Comparison of ENCODE assay signal across 10 cellular contexts in the genomic region with DNA sequence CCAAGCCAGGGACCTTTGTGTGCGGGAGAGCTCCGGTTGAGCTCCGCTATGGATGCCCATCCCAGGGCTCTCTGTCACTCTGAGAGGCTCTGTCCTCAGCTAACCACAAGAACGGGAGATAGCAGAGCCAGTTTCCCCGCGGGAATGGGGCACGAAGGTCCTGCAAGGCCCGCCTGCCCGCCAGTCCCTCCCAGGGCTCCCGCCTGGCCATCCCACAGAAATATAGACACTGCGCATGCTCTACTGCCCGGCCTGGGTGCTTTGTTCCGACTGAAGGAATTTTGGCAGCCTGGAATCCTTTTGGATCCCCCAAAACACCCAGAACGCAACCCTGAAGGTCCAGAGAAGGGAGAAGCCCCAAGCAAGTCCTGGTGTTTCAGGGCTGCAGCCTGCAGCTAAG. TPM values are rescaled to one million over a fixed set of nuclear protein-coding genes. Genes with fewer than 3 reads are reported as not detected.
A peak's percentile ranks its signal among the peaks of the same experiment; 100 is the strongest.
DNase-seq lines count a peak whose midpoint lies in the region; ATAC-seq and TF ChIP-seq lines count a peak whose summit lies in the region.
"Had no signal": no experiment of that assay in that cellular context is flagged by ENCODE, and none has a peak within 500 bp of the region (broad histone marks: within the 10 kb centered on the region; RNA-seq: fewer than 3 reads in every experiment).

No MANE protein-coding gene starts in this region.

- no peak overlapping the region for H2BK120ac ChIP-seq in H9 (ENCODE audit: low read depth, low read length, poor library complexity, severe bottlenecking)

- no peak overlapping the region for H2BK12ac ChIP-seq in H9 (ENCODE audit: insufficient read length, low read depth, low read length)

- no peaks in the 10 kb centered on the region for H3K79me1 ChIP-seq in H9 (ENCODE audit: insufficient read depth, low read depth, low read length, poor library complexity, severe bottlenecking)

- H3K9me3 ChIP-seq in H9 (ENCODE audit: control insufficient read depth, low read depth, low read length) (no peaks in the 10 kb centered on the region), PC-3 (ENCODE audit: low read length) (no peaks in the 10 kb centered on the region), iPS-15b (ENCODE audit: control insufficient read depth, insufficient read depth, low read length) (no peaks in the 10 kb centered on the region)
- H3K9me3 ChIP-seq: A549, SJSA1 had no signal

- no peaks in the 10 kb centered on the region; the same call in 1 of the 2 replicates for H3K4me1 ChIP-seq in H9 (ENCODE audit: insufficient read depth, low read length)
- no peaks in the 10 kb centered on the region for H3K4me1 ChIP-seq in PC-3 (ENCODE audit: insufficient read depth, low read length)
- H3K4me1 ChIP-seq in iPS-15b (ENCODE audit: control insufficient read depth, insufficient read depth, low read length): peaks cover 2% of the 10 kb centered on the region
- H3K4me1 ChIP-seq: A549, SJSA1 had no signal

- H3K79me2 ChIP-seq in H9 (ENCODE audit: insufficient read depth, low read length) (no peaks in the 10 kb centered on the region; the same call in 1 of the 2 replicates), PC-3 (ENCODE audit: low read length) (no peaks in the 10 kb centered on the region)

- H2BK5ac ChIP-seq in H9 (ENCODE audit: insufficient read length, low read length): no peak overlapping the region

- H3K4me3 Mint-ChIP-seq in H9: peak overlapping the region in 1 of 2 experiments; percentile 50; a peak in 2 of 5 replicates
- no peak overlapping the region for H3K4me3 Mint-ChIP-seq in activated T-helper 2 cell treated with anti-CD3 and anti-CD28 coated beads, Interferon-gamma antibody, Interleukin-2, Interleukin-4, amounts not matched to agents 10 μg/mL and 5 μg/mL and 100 μg/mL, durations not matched to agents 14 hours and 24 hours and 36 hours (ENCODE audit: low read depth)
- H3K4me3 Mint-ChIP-seq: CD14-positive monocyte had no signal

- H4K91ac ChIP-seq in H9 (ENCODE audit: insufficient read length, low read depth, low read length): no peak overlapping the region

- WGBS in H9 (ENCODE audit: extremely low coverage, insufficient read length, low lambda C conversion rate): no CpG with 5 or more reads among the region's 14 CpGs

- H3K4me3 ChIP-seq in PC-3 (ENCODE audit: low read length) (no peak overlapping the region), iPS-15b (ENCODE audit: low read depth, low read length) (peak overlapping the region; percentile 52)
- H3K4me3 ChIP-seq: A549, SJSA1 had no signal

- TF ChIP-seq CTCF in H9 (conservative IDR thresholded peaks at IDR 0.05) (no peak), PC-3 (conservative IDR thresholded peaks at IDR 0.05; ENCODE audit: low read depth, low read length) (no peak)

- intact Hi-C loops in PC-3 (cut with micrococcal nuclease): loop anchor here (5.0 kb wide), 1 partner anchor 408 kb away; no protein-coding TSS in a partner anchor
- intact Hi-C loops in posterior vena cava (cut with DNase I): no loop called here
- intact Hi-C loops in activated T-helper 2 cell treated with anti-CD3 and anti-CD28 coated beads, Interferon-gamma antibody, Interleukin-2, Interleukin-4, amounts not matched to agents 10 μg/mL and 5 μg/mL and 100 μg/mL, durations not matched to agents 14 hours and 24 hours and 36 hours (cut with micrococcal nuclease): no loop called here

- H3K56ac ChIP-seq in H9 (ENCODE audit: insufficient read length, low read depth, low read length): no peak overlapping the region

- H3T11ph ChIP-seq in H9 (ENCODE audit: low read length): no peak overlapping the region

- H2BK15ac ChIP-seq in H9 (ENCODE audit: low read depth, low read length): no peak overlapping the region

- no peaks in the 10 kb centered on the region for H3K36me3 ChIP-seq in PC-3 (ENCODE audit: low read depth, low read length)
- no peaks in the 10 kb centered on the region for H3K36me3 ChIP-seq in iPS-15b (ENCODE audit: control insufficient read depth, insufficient read depth, low read length)
- H3K36me3 ChIP-seq: SJSA1 had no signal

- H4K5ac ChIP-seq in H9 (ENCODE audit: insufficient read length, low read depth, low read length): no peak overlapping the region

- no peak overlapping the region for H2BK20ac ChIP-seq in H9 (ENCODE audit: low read depth, low read length, poor library complexity, severe bottlenecking)

- peak overlapping the region; percentile 6; the same call in 1 of the 2 replicates for H3K14ac ChIP-seq in H9 (ENCODE audit: insufficient read depth, low read length)

- H4K20me1 ChIP-seq in H9 (ENCODE audit: control insufficient read depth, insufficient read depth, insufficient read length) (no peaks in the 10 kb centered on the region), PC-3 (ENCODE audit: low read length) (no peaks in the 10 kb centered on the region)

- peak; percentile 36 for DNase-seq in H9
- DNase-seq in PC-3: no peak
- peak; percentile 45 for DNase-seq in posterior vena cava (ENCODE audit: low spot score)
- no peak for DNase-seq in activated T-cell treated with anti-CD3 and anti-CD28 coated beads, Interleukin-2, amount 50 U/mL, for 48 hours
- no peak for DNase-seq in activated T-helper 2 cell treated with anti-CD3 and anti-CD28 coated beads, Interferon-gamma antibody, Interleukin-2, Interleukin-4, amounts not matched to agents 10 μg/mL and 5 μg/mL and 100 μg/mL, durations not matched to agents 14 hours and 24 hours and 36 hours (ENCODE audit: low spot score)

- H3K27ac Mint-ChIP-seq in H9: peak overlapping the region in 1 of 3 experiments; percentile 88; a peak in 2 of 7 replicates
- H3K27ac Mint-ChIP-seq in activated T-helper 2 cell treated with anti-CD3 and anti-CD28 coated beads, Interferon-gamma antibody, Interleukin-2, Interleukin-4, amounts not matched to agents 10 μg/mL and 5 μg/mL and 100 μg/mL, durations not matched to agents 14 hours and 24 hours and 36 hours: no peak overlapping the region
- H3K27ac Mint-ChIP-seq: CD14-positive monocyte had no signal

- CTCF ChIA-PET in PC-3 (lab: Charles Lee): no interaction called here

- H3K27ac ChIP-seq in H9 (ENCODE audit: insufficient read length, low read depth, low read length): no peak overlapping the region
- no peak overlapping the region for H3K27ac ChIP-seq in PC-3 (ENCODE audit: low read length)
- H3K27ac ChIP-seq: A549, SJSA1 had no signal

- BruUV-seq in PC-3 (replicated peaks; lab: Mats Ljungman, UMichigan): no TSS peak

- H3K27me3 Mint-ChIP-seq in H9 (ENCODE audit: low read depth): peaks cover 1% of the 10 kb centered on the region; the same call in 1 of the 2 replicates
- no peaks in the 10 kb centered on the region for H3K27me3 Mint-ChIP-seq in activated T-helper 2 cell treated with anti-CD3 and anti-CD28 coated beads, Interferon-gamma antibody, Interleukin-2, Interleukin-4, amounts not matched to agents 10 μg/mL and 5 μg/mL and 100 μg/mL, durations not matched to agents 14 hours and 24 hours and 36 hours (ENCODE audit: low read depth)

- no peak overlapping the region for H3K23ac ChIP-seq in H9 (ENCODE audit: insufficient read length, low read depth, low read length)

- H3K23me2 ChIP-seq in H9 (ENCODE audit: insufficient read length, low read depth, low read length, poor library complexity, severe bottlenecking): no peaks in the 10 kb centered on the region

- H3K4me1 Mint-ChIP-seq in H9: peaks cover 7 to 9% of the 10 kb centered on the region in 2 experiments
- H3K4me1 Mint-ChIP-seq in activated T-helper 2 cell treated with anti-CD3 and anti-CD28 coated beads, Interferon-gamma antibody, Interleukin-2, Interleukin-4, amounts not matched to agents 10 μg/mL and 5 μg/mL and 100 μg/mL, durations not matched to agents 14 hours and 24 hours and 36 hours (ENCODE audit: low read depth): no peaks in the 10 kb centered on the region
- H3K4me1 Mint-ChIP-seq: CD14-positive monocyte had no signal

- H3K9ac ChIP-seq in H9 (ENCODE audit: extremely low read depth, insufficient read length, low read length) (no peak overlapping the region), PC-3 (ENCODE audit: low read length) (no peak overlapping the region), iPS-15b (ENCODE audit: low read depth, low read length) (peak overlapping the region; percentile 26)

- H3K4me2 ChIP-seq in H9 (ENCODE audit: insufficient read depth, insufficient read length, low read length) (peak overlapping the region; percentile 10), PC-3 (ENCODE audit: low read length) (0 out of 2 replicates have a peak overlapping the region, but pooled peaks have one; percentile 58)
- H3K4me2 ChIP-seq: A549 had no signal

- 0 out of 5 replicates have a peak, but pooled peaks cover 0 to 2% of the 10 kb centered on the region in 2 experiments for H3K9me3 Mint-ChIP-seq in H9
- peaks cover 7% of the 10 kb centered on the region for H3K9me3 Mint-ChIP-seq in activated T-helper 2 cell treated with anti-CD3 and anti-CD28 coated beads, Interferon-gamma antibody, Interleukin-2, Interleukin-4, amounts not matched to agents 10 μg/mL and 5 μg/mL and 100 μg/mL, durations not matched to agents 14 hours and 24 hours and 36 hours

- no peaks in the 10 kb centered on the region for H3K9me2 ChIP-seq in PC-3 (replicated peaks; ENCODE audit: low read length)

- no peak overlapping the region for H4K8ac ChIP-seq in H9 (replicated peaks; ENCODE audit: insufficient read length, low read depth, low read length)

- peak overlapping the region; percentile 19 for H3K18ac ChIP-seq in H9 (ENCODE audit: insufficient read length, low read depth, low read length)

- ATAC-seq in PC-3 (no peak), HG03378 (IDR thresholded peaks at IDR 0.05; ENCODE audit: unreplicated experiment) (no peak)

- H2AFZ ChIP-seq in H9 (ENCODE audit: low read length) (no peak overlapping the region), PC-3 (ENCODE audit: low read length) (peak overlapping the region; percentile 25)

- H3K36me3 Mint-ChIP-seq in H9 (ENCODE audit: insufficient read depth in 1 of 3, low read depth in 3 of 3): peaks cover 0 to 3% (median 0%) of the 10 kb centered on the region in 3 experiments; a peak in 1 of 7 replicates
- H3K36me3 Mint-ChIP-seq in activated T-helper 2 cell treated with anti-CD3 and anti-CD28 coated beads, Interferon-gamma antibody, Interleukin-2, Interleukin-4, amounts not matched to agents 10 μg/mL and 5 μg/mL and 100 μg/mL, durations not matched to agents 14 hours and 24 hours and 36 hours (ENCODE audit: low read depth): no peaks in the 10 kb centered on the region
- H3K36me3 Mint-ChIP-seq: CD14-positive monocyte had no signal

- no peak overlapping the region for H3K4ac ChIP-seq in H9 (ENCODE audit: low read depth, low read length)

- POLR2A ChIA-PET in PC-3 (lab: Charles Lee; ENCODE audit: unreplicated experiment): no interaction called here

- H2AK5ac ChIP-seq in H9 (ENCODE audit: insufficient read length, low read length): no peak overlapping the region

- H3K27me3 ChIP-seq in H9 (ENCODE audit: insufficient read depth, low read length) (no peaks in the 10 kb centered on the region), PC-3 (ENCODE audit: low read length) (peaks cover 30% of the 10 kb centered on the region), iPS-15b (ENCODE audit: control insufficient read depth, insufficient read depth, low read length) (no peaks in the 10 kb centered on the region)
- H3K27me3 ChIP-seq: SJSA1 had no signal

- no peaks in the 10 kb centered on the region for H3F3A ChIP-seq in PC-3 (ENCODE audit: low read length, unreplicated experiment)

RNA-seq across cellular contexts. Expression of a gene that starts 8.6 kb away (rescaled TPM):
- total RNA-seq in H9 (2021) (not detected in 2 replicates), PC-3 (2014; rRNA removed) (not detected in 2 replicates), posterior vena cava (not detected)
- not detected in 2 replicates for total RNA-seq in activated T-helper 2 cell treated with anti-CD3 and anti-CD28 coated beads, Interferon-gamma antibody, Interleukin-2, Interleukin-4, amounts not matched to agents 10 μg/mL and 5 μg/mL and 100 μg/mL, durations not matched to agents 14 hours and 24 hours and 36 hours
- total RNA-seq: SJSA1 had no signal

RNA-seq across cellular contexts. Expression of a gene that starts 19.4 kb away (rescaled TPM):
- not detected in 2 replicates for total RNA-seq in H9 (2021)
- total RNA-seq in PC-3 (2014; rRNA removed): not detected in 2 replicates
- total RNA-seq in posterior vena cava: not detected
- total RNA-seq in activated T-helper 2 cell treated with anti-CD3 and anti-CD28 coated beads, Interferon-gamma antibody, Interleukin-2, Interleukin-4, amounts not matched to agents 10 μg/mL and 5 μg/mL and 100 μg/mL, durations not matched to agents 14 hours and 24 hours and 36 hours: not detected in 2 replicates
- total RNA-seq: SJSA1 had no signal

Comparison
In these comparisons a context has a peak if more than half of its experiments do, and no peak if none do; other contexts are left out.
1. DNase-seq: peak in H9 (single experiment) and posterior vena cava (single experiment); none in PC-3 (single experiment), activated T-cell treated with anti-CD3 and anti-CD28 coated beads, Interleukin-2, amount 50 U/mL, for 48 hours (0 of 2) and activated T-helper 2 cell treated with anti-CD3 and anti-CD28 coated beads, Interferon-gamma antibody, Interleukin-2, Interleukin-4, amounts not matched to agents 10 μg/mL and 5 μg/mL and 100 μg/mL, durations not matched to agents 14 hours and 24 hours and 36 hours (single experiment).